25 cellular contexts compared by ENCODE assay signal in the genomic region with DNA sequence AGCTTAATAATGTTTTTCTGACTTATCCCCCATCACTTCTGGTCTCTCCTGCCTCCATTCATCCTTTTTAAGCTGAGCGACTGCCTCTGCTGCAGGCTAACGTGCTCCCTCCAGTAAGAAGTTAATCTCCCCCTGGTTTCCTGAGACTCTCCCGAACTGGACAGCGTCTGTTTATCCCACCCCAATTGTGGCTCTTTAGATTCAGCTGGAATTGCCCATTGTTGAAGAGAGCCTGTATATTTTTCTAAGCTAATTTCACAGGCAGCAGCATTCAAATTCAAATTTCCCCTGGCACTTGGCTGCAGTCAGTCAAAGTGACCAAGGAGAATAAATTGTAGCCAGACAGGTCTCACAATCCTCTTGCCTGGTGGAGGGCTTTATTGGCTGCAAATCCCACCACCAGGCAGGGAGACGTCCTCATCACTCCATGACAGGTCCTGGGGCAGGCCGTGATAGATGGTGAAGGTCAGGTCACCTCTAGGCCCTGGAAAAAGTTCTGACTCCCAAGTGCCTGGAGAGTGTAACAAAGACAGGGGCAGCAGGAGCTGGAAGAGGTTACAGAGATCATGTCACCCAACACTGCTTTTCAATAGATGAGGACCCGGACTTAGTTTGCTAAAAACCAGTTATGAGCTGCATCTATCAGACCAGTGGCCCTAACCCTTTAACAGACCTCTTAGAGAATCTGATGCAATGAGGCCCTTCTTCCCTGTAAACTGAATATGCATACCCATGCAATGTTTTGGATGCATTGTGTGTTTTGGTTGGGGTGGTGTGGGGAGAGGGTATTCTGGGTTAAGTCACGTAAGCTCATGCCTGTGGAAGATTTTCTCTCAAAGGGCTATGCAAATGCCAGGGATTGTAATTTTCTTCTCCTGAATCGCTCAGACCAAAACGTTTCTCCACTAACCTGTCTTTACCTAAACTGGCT. TPM values are rescaled to one million over a fixed set of nuclear protein-coding genes. Genes with fewer than 3 reads are reported as not detected.
DNase-seq lines count a peak whose midpoint lies in the region; ATAC-seq, FAIRE-seq and TF ChIP-seq lines count a peak whose summit lies in the region.
"Had no signal": no experiment of that assay in that cellular context is flagged by ENCODE, and none has a peak within 500 bp of the region (broad histone marks: within the 10 kb centered on the region; RNA-seq: fewer than 3 reads in every experiment).

No MANE protein-coding gene starts in this region.

- H3K27me3 Mint-ChIP-seq in naive thymus-derived CD8-positive, alpha-beta T cell = peaks cover 0 to 5% (median 3%) of the 10 kb centered on the region in 5 donors
- H3K27me3 Mint-ChIP-seq: central memory CD8-positive, alpha-beta T cell had no signal

- no peak for FAIRE-seq in HTR-8/SVneo (lab: Jason Lieb, UNC)
- FAIRE-seq: A549 had no signal

- H3K27ac ChIP-seq in right atrium auricular region (no peak overlapping the region), heart left ventricle (no peak overlapping the region), mesodermal cell (ENCODE audit: low read depth, low read length, severe bottlenecking) (peak overlapping the region; percentile 49)
- H3K27ac ChIP-seq: A549, BLaER1, dorsolateral prefrontal cortex, gastroesophageal sphincter, HL-60, SK-N-MC, stomach, tibial nerve had no signal

- H3K4me1 Mint-ChIP-seq in naive thymus-derived CD8-positive, alpha-beta T cell = no peaks in the 10 kb centered on the region
- H3K4me1 Mint-ChIP-seq: activated B cell treated with CpG ODN at 0.5 μM for 24 hours; central memory CD8-positive, alpha-beta T cell had no signal

- peak overlapping the region in 1 of 10 donors; percentile 5 for H3K27ac Mint-ChIP-seq in naive thymus-derived CD8-positive, alpha-beta T cell
- H3K27ac Mint-ChIP-seq: activated B cell treated with CpG ODN at 0.5 μM for 24 hours had no signal

- H3K4me3 Mint-ChIP-seq in naive thymus-derived CD8-positive, alpha-beta T cell = no peak overlapping the region
- H3K4me3 Mint-ChIP-seq: activated B cell treated with CpG ODN at 0.5 μM for 24 hours; central memory CD8-positive, alpha-beta T cell had no signal

- no peaks in the 10 kb centered on the region for H3K9me3 Mint-ChIP-seq in naive thymus-derived CD8-positive, alpha-beta T cell
- H3K9me3 Mint-ChIP-seq: activated B cell treated with CpG ODN at 0.5 μM for 24 hours; central memory CD8-positive, alpha-beta T cell had no signal

- no peak for TF ChIP-seq POLR2A in heart left ventricle (IDR thresholded peaks at IDR 0.05)

- no peak overlapping the region for H3K4me3 ChIP-seq in right atrium auricular region
- H3K4me3 ChIP-seq in heart left ventricle = no peak overlapping the region
- H3K4me3 ChIP-seq in mesodermal cell (ENCODE audit: extremely low read depth, insufficient read depth, low read length, poor library complexity, severe bottlenecking) = no peak overlapping the region
- H3K4me3 ChIP-seq: A549, BLaER1, dorsolateral prefrontal cortex, gastroesophageal sphincter, lung, SK-N-MC, stomach, tibial nerve had no signal

- TF ChIP-seq CTCF in right atrium auricular region (IDR thresholded peaks at IDR 0.05) = no peak
- no peak for TF ChIP-seq CTCF in heart left ventricle (IDR thresholded peaks at IDR 0.05)
- TF ChIP-seq CTCF in omental fat pad (IDR thresholded peaks at IDR 0.05) = no peak

- no peaks in the 10 kb centered on the region for H3K36me3 Mint-ChIP-seq in naive thymus-derived CD8-positive, alpha-beta T cell

- H3K36me3 ChIP-seq in right atrium auricular region (no peaks in the 10 kb centered on the region), heart left ventricle (no peaks in the 10 kb centered on the region), mesodermal cell (ENCODE audit: control insufficient read depth, insufficient read depth, low read length) (no peaks in the 10 kb centered on the region)
- H3K36me3 ChIP-seq: BLaER1, gastroesophageal sphincter, stomach, tibial nerve had no signal

- POLR2A ChIA-PET in naive thymus-derived CD8-positive, alpha-beta T cell (lab: Charles Lee) = no interaction called here

- DNase-seq in right atrium auricular region (ENCODE audit: low spot score) (peak; percentile 38), heart left ventricle (no peak), astrocyte of the hippocampus (ENCODE audit: low read depth, low spot score) (peak; percentile 56), HTR-8/SVneo (ENCODE audit: insufficient read length, low spot score) (no peak), omental fat pad (ENCODE audit: low spot score) (no peak)
- DNase-seq in naive thymus-derived CD8-positive, alpha-beta T cell = no peak
- DNase-seq in activated naive CD4-positive, alpha-beta T cell treated with anti-CD3 and anti-CD28 coated beads, Interleukin-2, amount 50 U/mL, for 16 hours = no peak
- DNase-seq: activated B cell treated with CpG ODN at 0.5 μM for 24 hours; activated CD4-positive, alpha-beta T cell treated with anti-CD3 and anti-CD28 coated beads, Interleukin-2, amount 50 U/mL, for 48 hours; dorsolateral prefrontal cortex; EL; IMR-90; NCI-H510A treated with DMSO at 0.1 percent for 48 hours; occipital lobe; RPMI8226; stomach had no signal

- intact Hi-C loops in heart left ventricle (cut with DNase I) = loop anchor here in 5 of 10 donors (10.0 kb wide), 3 partner anchors 245 to 835 kb away; no protein-coding TSS in a partner anchor

- H3K27me3 ChIP-seq in right atrium auricular region = no peaks in the 10 kb centered on the region
- H3K27me3 ChIP-seq in heart left ventricle = no peaks in the 10 kb centered on the region
- H3K27me3 ChIP-seq: BLaER1, gastroesophageal sphincter, stomach, tibial nerve had no signal

- no peaks in the 10 kb centered on the region for H3K9me3 ChIP-seq in right atrium auricular region
- no peaks in the 10 kb centered on the region for H3K9me3 ChIP-seq in heart left ventricle
- H3K9me3 ChIP-seq in mesodermal cell (ENCODE audit: control insufficient read depth, low read length) = no peaks in the 10 kb centered on the region
- H3K9me3 ChIP-seq: A549, BLaER1, gastroesophageal sphincter, stomach, tibial nerve had no signal

- 64 to 80% (median 74%) methylated on average over 8 to 10 of the region's 10 CpGs for WGBS in heart left ventricle, 4 donors
- 81 to 85% methylated on average over 3 to 7 of the region's 10 CpGs for WGBS in mesodermal cell (ENCODE audit: insufficient coverage in 2 of 2), 2 experiments

- ATAC-seq in heart left ventricle (no peak), omental fat pad (ENCODE audit: low FRiP score) (no peak)
- no peak for ATAC-seq in naive thymus-derived CD8-positive, alpha-beta T cell
- ATAC-seq: A549, gastroesophageal sphincter had no signal

- no peaks in the 10 kb centered on the region for H3K4me1 ChIP-seq in right atrium auricular region
- peaks cover 0 to 5% (median 0%) of the 10 kb centered on the region in 12 donors for H3K4me1 ChIP-seq in heart left ventricle
- H3K4me1 ChIP-seq in mesodermal cell (ENCODE audit: control insufficient read depth, insufficient read depth, low read length, poor library complexity, severe bottlenecking) = peaks cover 3% of the 10 kb centered on the region
- H3K4me1 ChIP-seq: A549, gastroesophageal sphincter, stomach, tibial nerve had no signal

RNA-seq across cellular contexts. Expression of gene RPL17, which starts 27.0 kb away (rescaled TPM):
- total RNA-seq in right atrium auricular region (1,000 to 10,000 TPM in 1 of 2 donors, 100 to 1,000 TPM in 1; 655 to 1,304 TPM), heart left ventricle (1,000 to 10,000 TPM in 1 of 9 donors, 100 to 1,000 TPM in 8; 418 to 1,162 (median 756) TPM), omental fat pad (1,000 to 10,000 TPM; 1,522 to 1,939 (median 1,772) TPM)
- polyA plus RNA-seq in heart left ventricle = 1,000 to 10,000 TPM; 1,191 to 1,981 TPM
- polyA plus RNA-seq in mesodermal cell (2013, experiment 1 of 2) = 2,750 TPM
- 2,934 TPM for polyA plus RNA-seq in mesodermal cell (2013, experiment 2 of 2)
- total RNA-seq in naive thymus-derived CD8-positive, alpha-beta T cell = 1,000 to 10,000 TPM; 2,176 to 2,255 TPM
- 1,000 to 10,000 TPM; 2,216 to 2,427 (median 2,221) TPM for polyA plus RNA-seq in naive thymus-derived CD8-positive, alpha-beta T cell

RNA-seq across cellular contexts. Expression of gene C18orf32, which starts 32.3 kb away (rescaled TPM):
- total RNA-seq in right atrium auricular region (10 to 100 TPM; 36.0 to 59.9 TPM), heart left ventricle (10 to 100 TPM; 17.6 to 61.1 (median 36.8) TPM), omental fat pad (10 to 100 TPM; 21.8 to 31.2 (median 25.7) TPM)
- 10 to 100 TPM; 66.7 to 68.8 TPM for polyA plus RNA-seq in heart left ventricle
- polyA plus RNA-seq in mesodermal cell (2013, experiment 1 of 2) = 37.7 TPM
- 45.8 TPM for polyA plus RNA-seq in mesodermal cell (2013, experiment 2 of 2)
- total RNA-seq in naive thymus-derived CD8-positive, alpha-beta T cell = 10 to 100 TPM; 43.3 to 57.3 TPM
- 10 to 100 TPM; 64.3 to 82.2 (median 67.1) TPM for polyA plus RNA-seq in naive thymus-derived CD8-positive, alpha-beta T cell

RNA-seq across cellular contexts. Expression of gene LIPG, which starts 42.6 kb away (rescaled TPM):
- total RNA-seq in right atrium auricular region (under 1 TPM; 0.51 to 0.93 TPM), heart left ventricle (10 to 100 TPM in 1 of 9 donors, 1 to 10 TPM in 2, under 1 TPM in 3, not detected in 3; 0.20 to 12.1 (median 1.1) TPM), omental fat pad (10 to 100 TPM in 1 of 4 donors, 1 to 10 TPM in 2, under 1 TPM in 1; 0.94 to 53.2 (median 1.2) TPM)
- 1 to 10 TPM in 1 of 2 donors, under 1 TPM in 1; 0.04 to 7.2 TPM for polyA plus RNA-seq in heart left ventricle
- polyA plus RNA-seq in mesodermal cell (2013, experiment 1 of 2) = 219 TPM
- 193 TPM for polyA plus RNA-seq in mesodermal cell (2013, experiment 2 of 2)
- total RNA-seq in naive thymus-derived CD8-positive, alpha-beta T cell = not detected
- not detected for polyA plus RNA-seq in naive thymus-derived CD8-positive, alpha-beta T cell

RNA-seq across cellular contexts. Expression of gene DYM, which starts 58.9 kb away (rescaled TPM):
- total RNA-seq in right atrium auricular region (10 to 100 TPM; 23.5 to 28.7 TPM), heart left ventricle (10 to 100 TPM; 26.2 to 65.2 (median 52.7) TPM), omental fat pad (10 to 100 TPM; 43.1 to 84.0 (median 67.9) TPM)
- 10 to 100 TPM; 12.1 to 33.4 TPM for polyA plus RNA-seq in heart left ventricle
- 70.7 TPM for polyA plus RNA-seq in mesodermal cell (2013, experiment 1 of 2)
- polyA plus RNA-seq in mesodermal cell (2013, experiment 2 of 2) = 61.1 TPM
- total RNA-seq in naive thymus-derived CD8-positive, alpha-beta T cell = 10 to 100 TPM; 55.9 to 63.5 TPM
- 10 to 100 TPM; 26.6 to 35.6 (median 33.5) TPM for polyA plus RNA-seq in naive thymus-derived CD8-positive, alpha-beta T cell

Comparison
In these comparisons a context has a peak if more than half of its experiments do, and no peak if none do; other contexts are left out.
1. DNase-seq: peak in right atrium auricular region (single experiment) and astrocyte of the hippocampus (single experiment); none in heart left ventricle (0 of 5), HTR-8/SVneo (single experiment), naive thymus-derived CD8-positive, alpha-beta T cell (0 of 10), activated naive CD4-positive, alpha-beta T cell treated with anti-CD3 and anti-CD28 coated beads, Interleukin-2, amount 50 U/mL, for 16 hours (single experiment) and omental fat pad (single experiment).